Comparison of ENCODE assay signal across 12 cellular contexts in the genomic region with DNA sequence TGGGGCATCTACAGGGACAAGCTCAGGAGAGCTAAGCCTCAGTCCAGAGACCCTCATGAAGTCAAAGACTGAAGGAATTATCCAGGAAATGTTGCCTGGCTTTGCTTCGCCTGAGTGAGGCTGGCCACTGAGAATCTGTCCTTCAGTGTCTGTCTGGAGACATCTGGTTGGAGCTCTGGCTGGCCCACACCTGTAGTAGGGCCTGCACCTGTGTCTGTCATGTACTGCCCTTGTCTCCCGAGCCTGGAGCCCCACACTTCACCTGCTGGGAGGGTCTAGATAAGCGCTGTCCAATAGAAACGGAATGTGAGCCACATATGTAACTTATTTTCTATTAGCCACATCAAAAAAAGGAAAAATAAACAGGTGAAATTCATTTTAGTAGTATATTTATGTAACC. TPM values are rescaled to one million over a fixed set of nuclear protein-coding genes. Genes with fewer than 3 reads are reported as not detected.
DNase-seq lines count a peak whose midpoint lies in the region; ATAC-seq, FAIRE-seq and TF ChIP-seq lines count a peak whose summit lies in the region.
"Had no signal": no experiment of that assay in that cellular context is flagged by ENCODE, and none has a peak within 500 bp of the region (broad histone marks: within the 10 kb centered on the region; RNA-seq: fewer than 3 reads in every experiment).

No MANE protein-coding gene starts in this region.

- H3K27me3 ChIP-seq in GM23338 (ENCODE audit: insufficient read depth) (no peaks in the 10 kb centered on the region), spleen (replicated peaks in 1 of 7) (no peaks in the 10 kb centered on the region)

- ATAC-seq in GM23338 (no peak), GM19467 (IDR thresholded peaks at IDR 0.05; ENCODE audit: unreplicated experiment) (no peak)

- 51 to 91% (median 77%) methylated on average over 4 of the region's 4 CpGs for WGBS in spleen, 5 donors

- H3K4me3 Mint-ChIP-seq in GM23338, result no peak overlapping the region
- H3K4me3 Mint-ChIP-seq in activated CD4-positive, alpha-beta memory T cell treated with anti-CD3 and anti-CD28 coated beads, Interleukin-2, amount 10 ng/mL, durations not matched to agents 7 days and 5 days, result no peak overlapping the region

- no peak for TF ChIP-seq POLR2A in spleen (IDR thresholded peaks at IDR 0.05)

- H3K27ac ChIP-seq in GM23338 (ENCODE audit: low read depth) (no peak overlapping the region), kidney (ENCODE audit: low read depth in 2 of 2, low read length in 2 of 2) (peak overlapping the region; percentile 68 to 96), spleen (peak overlapping the region; percentile 35 to 82 (median 74))

- no peaks in the 10 kb centered on the region for H4K20me1 ChIP-seq in GM23338 (replicated peaks; ENCODE audit: insufficient read depth)

- peaks cover 22% of the 10 kb centered on the region for H3K4me1 ChIP-seq in GM23338 (ENCODE audit: insufficient read depth)
- H3K4me1 ChIP-seq in kidney (ENCODE audit: control insufficient read depth in 1 of 2, insufficient read depth in 1 of 2, low read depth in 1 of 2, low read length in 2 of 2), result peaks cover 19 to 25% of the 10 kb centered on the region in 2 donors
- peaks cover 17 to 100% (median 79%) of the 10 kb centered on the region in 6 donors for H3K4me1 ChIP-seq in spleen

- H3K9me3 Mint-ChIP-seq in GM23338, result no peaks in the 10 kb centered on the region; the same call in 2 of the 3 replicates
- no peaks in the 10 kb centered on the region for H3K9me3 Mint-ChIP-seq in activated CD4-positive, alpha-beta memory T cell treated with anti-CD3 and anti-CD28 coated beads, Interleukin-2, amount 10 ng/mL, durations not matched to agents 7 days and 5 days

- no peaks in the 10 kb centered on the region for H3K36me3 Mint-ChIP-seq in GM23338 (ENCODE audit: low read depth)
- H3K36me3 Mint-ChIP-seq in activated CD4-positive, alpha-beta memory T cell treated with anti-CD3 and anti-CD28 coated beads, Interleukin-2, amount 10 ng/mL, durations not matched to agents 7 days and 5 days (ENCODE audit: low read depth), result peaks cover 9% of the 10 kb centered on the region

- H3K9me2 ChIP-seq in GM23338 (ENCODE audit: insufficient read depth), result no peaks in the 10 kb centered on the region

- no peaks in the 10 kb centered on the region for H3K9me3 ChIP-seq in kidney (ENCODE audit: control insufficient read depth in 1 of 2, low read length in 2 of 2)
- no peaks in the 10 kb centered on the region for H3K9me3 ChIP-seq in spleen

- DNase-seq in GM23338 (ENCODE audit: low spot score) (no peak), kidney (no peak), spleen (peak; percentile 30), NCI-H1694 (lab: John Stamatoyannopoulos, UW) (no peak), mucosa of gallbladder (ENCODE audit: low spot score) (no peak), COR-L47 (lab: John Stamatoyannopoulos, UW) (no peak)
- no peak for DNase-seq in activated CD4-positive, alpha-beta memory T cell treated with anti-CD3 and anti-CD28 coated beads, Interleukin-2, amount 10 ng/mL, durations not matched to agents 7 days and 5 days
- DNase-seq: activated CD4-positive, CD25-positive, alpha-beta regulatory T cell treated with anti-CD3 and anti-CD28 coated beads, Interleukin-2, amount 50 U/mL, for 72 hours; stimulated activated CD4-positive, alpha-beta T cell treated with anti-CD3 and anti-CD28 coated beads, Interleukin-4, amount 100 ng/mL, for 4 hours had no signal

- H3K27me3 Mint-ChIP-seq in GM23338 (ENCODE audit: insufficient read depth, low read depth, poor library complexity), result peaks cover 8% of the 10 kb centered on the region
- no peaks in the 10 kb centered on the region for H3K27me3 Mint-ChIP-seq in activated CD4-positive, alpha-beta memory T cell treated with anti-CD3 and anti-CD28 coated beads, Interleukin-2, amount 10 ng/mL, durations not matched to agents 7 days and 5 days

- peak overlapping the region; percentile 4 to 76 for H3K9ac ChIP-seq in kidney (ENCODE audit: low read length in 2 of 2)

- CTCF ChIA-PET in activated CD4-positive, alpha-beta memory T cell treated with anti-CD3 and anti-CD28 coated beads, Interleukin-2, amount 10 ng/mL, durations not matched to agents 7 days and 5 days (lab: Charles Lee), result interaction anchor here (0.8 to 20.9 kb wide), 6 partner anchors 9 to 87 kb away, joined by 3 to 578 read pairs (median 81); partner anchors contain the start of genes HDAC7 and SLC48A1

- no peak overlapping the region for H3K4me3 ChIP-seq in GM23338
- peak overlapping the region in 1 of 2 donors; percentile 28 for H3K4me3 ChIP-seq in kidney (ENCODE audit: low read length in 2 of 2)
- H3K4me3 ChIP-seq in spleen, result no peak overlapping the region

- H3K4me2 ChIP-seq in GM23338, result no peak overlapping the region

- H3K36me3 ChIP-seq in GM23338 (ENCODE audit: insufficient read depth) (no peaks in the 10 kb centered on the region), kidney (ENCODE audit: control insufficient read depth in 1 of 2, insufficient read depth in 2 of 2, low read length in 2 of 2) (no peaks in the 10 kb centered on the region), spleen (no peaks in the 10 kb centered on the region)

- H3F3A ChIP-seq in GM23338 (replicated peaks; ENCODE audit: low read depth), result no peaks in the 10 kb centered on the region

- H2AFZ ChIP-seq in GM23338, result peak overlapping the region; percentile 94

- no peak overlapping the region; the same call in 1 of the 2 replicates for H3K27ac Mint-ChIP-seq in GM23338
- peak overlapping the region; percentile 70 for H3K27ac Mint-ChIP-seq in activated CD4-positive, alpha-beta memory T cell treated with anti-CD3 and anti-CD28 coated beads, Interleukin-2, amount 10 ng/mL, durations not matched to agents 7 days and 5 days

- no peak for FAIRE-seq in kidney (lab: Jason Lieb, UNC)
- FAIRE-seq: bronchial epithelial cell, HTR-8/SVneo had no signal

- POLR2A ChIA-PET in activated CD4-positive, alpha-beta memory T cell treated with anti-CD3 and anti-CD28 coated beads, Interleukin-2, amount 10 ng/mL, durations not matched to agents 7 days and 5 days (lab: Charles Lee), result interaction anchor here (1.0 to 19.3 kb wide), 2 partner anchors 25 to 123 kb away, joined by 3 to 1018 read pairs; partner anchors contain the start of genes HDAC7 and RPAP3

- no peak for TF ChIP-seq CTCF in GM23338 (conservative IDR thresholded peaks at IDR 0.05; ENCODE audit: low read depth in 2 of 2)
- TF ChIP-seq CTCF in kidney (IDR thresholded peaks at IDR 0.05; ENCODE audit: borderline replicate concordance, extremely low read depth, insufficient read depth), result no peak
- no peak for TF ChIP-seq CTCF in spleen (IDR thresholded peaks at IDR 0.05 in 8 of 11, conservative IDR thresholded peaks at IDR 0.05 in 3 of 11)

- H3K79me2 ChIP-seq in GM23338 (replicated peaks; ENCODE audit: insufficient read depth), result no peaks in the 10 kb centered on the region

- intact Hi-C loops in kidney (cut with DNase I), result no loop called here
- intact Hi-C loops in spleen (cut with DNase I; ENCODE audit: low total_unique reads), result no loop called here

- H3K4me1 Mint-ChIP-seq in GM23338, result peaks cover 38% of the 10 kb centered on the region
- peaks cover 89% of the 10 kb centered on the region for H3K4me1 Mint-ChIP-seq in activated CD4-positive, alpha-beta memory T cell treated with anti-CD3 and anti-CD28 coated beads, Interleukin-2, amount 10 ng/mL, durations not matched to agents 7 days and 5 days

TF ChIP-seq in GM23338, 12 proteins besides CTCF, POLR2A, EP300 and RAD21 (continues in another document):
- no peak for TF ChIP-seq JUNB (IDR thresholded peaks at IDR 0.05; ENCODE audit: unreplicated experiment)

RNA-seq across cellular contexts. Expression of gene HDAC7, which starts 9.9 kb away (rescaled TPM):
- total RNA-seq in GM23338 (2014; rRNA removed; shearing (Covaris generic)), result 55.1 and 60.1 TPM in 2 replicates
- 37.3 and 41.3 TPM in 2 replicates for polyA plus RNA-seq in GM23338 (2016; fragmentation: Nextera tagmentation; extraction: Ambion mirVana)
- 100 to 1,000 TPM; 315 to 328 TPM for total RNA-seq in activated CD4-positive, alpha-beta memory T cell treated with anti-CD3 and anti-CD28 coated beads, Interleukin-2, amount 10 ng/mL, durations not matched to agents 7 days and 5 days
- total RNA-seq in kidney, result 132 TPM
- polyA plus RNA-seq in kidney (ENCODE audit: insufficient read depth, low read depth, low replicate concordance), result 35.0 TPM
- 100 to 1,000 TPM in 5 of 7 donors, 10 to 100 TPM in 2; 74.9 to 158 (median 132) TPM for total RNA-seq in spleen
- 10 to 100 TPM; 39.6 to 76.7 (median 52.2) TPM for polyA plus RNA-seq in spleen
- total RNA-seq in mucosa of gallbladder, result 120 TPM

RNA-seq across cellular contexts. Expression of gene SLC48A1, which starts 56.5 kb away (rescaled TPM):
- 9.0 and 16.8 TPM in 2 replicates for total RNA-seq in GM23338 (2014; rRNA removed; shearing (Covaris generic))
- polyA plus RNA-seq in GM23338 (2016; fragmentation: Nextera tagmentation; extraction: Ambion mirVana) (5.8 TPM in 2 replicates), kidney (ENCODE audit: insufficient read depth, low read depth, low replicate concordance) (56.9 TPM), spleen (10 to 100 TPM in 1 of 3 donors, 1 to 10 TPM in 2; 8.4 to 24.1 (median 9.5) TPM)
- 10 to 100 TPM; 19.4 to 22.6 TPM for total RNA-seq in activated CD4-positive, alpha-beta memory T cell treated with anti-CD3 and anti-CD28 coated beads, Interleukin-2, amount 10 ng/mL, durations not matched to agents 7 days and 5 days
- total RNA-seq in kidney (69.9 TPM), spleen (10 to 100 TPM; 20.2 to 66.4 (median 42.3) TPM), mucosa of gallbladder (73.1 TPM)
